1 cellular context compared by ENCODE assay signal in the genomic region with DNA sequence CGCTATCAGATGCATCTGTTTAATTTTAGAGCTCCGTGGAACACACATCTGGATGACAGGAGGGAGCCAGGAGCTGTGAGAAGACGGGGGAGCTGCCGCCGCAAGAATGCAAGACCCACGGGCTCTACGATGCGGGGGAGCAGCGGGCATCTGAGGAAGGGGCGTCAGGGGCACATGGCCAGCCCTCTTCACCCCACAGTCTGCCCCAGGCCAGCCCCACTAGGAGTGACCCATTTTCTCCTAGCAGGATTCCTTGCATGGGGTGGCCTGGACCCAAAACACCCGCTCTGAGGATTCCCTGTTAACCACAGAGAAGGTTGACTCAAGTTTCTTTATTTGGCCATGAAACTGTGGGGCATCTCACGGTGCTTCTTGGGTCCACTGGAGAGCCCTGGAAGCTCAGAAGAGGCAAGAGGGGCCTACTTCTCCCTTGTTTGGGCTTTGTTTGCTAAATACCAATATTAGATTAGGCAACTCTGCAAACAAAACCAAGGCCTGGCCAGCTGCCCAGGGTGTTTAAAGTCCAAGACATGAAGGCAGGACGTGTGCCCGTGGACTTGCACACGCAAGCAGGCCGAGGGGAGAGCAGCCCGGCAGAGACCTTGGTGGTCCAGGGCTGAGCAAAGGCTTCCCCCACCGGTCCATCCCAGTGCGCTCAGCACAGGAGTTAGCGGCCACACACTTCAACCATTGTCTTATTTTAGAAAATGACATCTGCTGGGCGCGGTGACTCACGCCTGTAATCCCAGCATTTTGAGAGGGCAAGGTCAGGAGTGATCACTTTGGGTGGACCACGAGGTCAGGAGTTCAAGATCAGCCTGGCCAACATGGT.
A peak's percentile ranks its signal among the peaks of the same experiment; 100 is the strongest.
TF ChIP-seq lines count a peak whose summit lies in the region.

No MANE protein-coding gene starts in this region.

TF ChIP-seq in HepG2, 621 proteins besides CTCF, POLR2A, EP300 and RAD21 (continued from another document and continues in another):
- TF ChIP-seq, protein P1, sequence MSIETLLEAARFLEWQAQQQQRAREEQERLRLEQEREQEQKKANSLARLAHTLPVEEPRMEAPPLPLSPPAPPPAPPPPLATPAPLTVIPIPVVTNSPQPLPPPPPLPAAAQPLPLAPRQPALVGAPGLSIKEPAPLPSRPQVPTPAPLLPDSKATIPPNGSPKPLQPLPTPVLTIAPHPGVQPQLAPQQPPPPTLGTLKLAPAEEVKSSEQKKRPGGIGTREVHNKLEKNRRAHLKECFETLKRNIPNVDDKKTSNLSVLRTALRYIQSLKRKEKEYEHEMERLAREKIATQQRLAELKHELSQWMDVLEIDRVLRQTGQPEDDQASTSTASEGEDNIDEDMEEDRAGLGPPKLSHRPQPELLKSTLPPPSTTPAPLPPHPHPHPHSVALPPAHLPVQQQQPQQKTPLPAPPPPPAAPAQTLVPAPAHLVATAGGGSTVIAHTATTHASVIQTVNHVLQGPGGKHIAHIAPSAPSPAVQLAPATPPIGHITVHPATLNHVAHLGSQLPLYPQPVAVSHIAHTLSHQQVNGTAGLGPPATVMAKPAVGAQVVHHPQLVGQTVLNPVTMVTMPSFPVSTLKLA (IDR thresholded peaks at IDR 0.05), result peak; percentile 35; the same call in 1 of the 2 replicates
- TF ChIP-seq NKX3-1 (CRISPR knock-in tag; IDR thresholded peaks at IDR 0.05), result peak; percentile 94; the same call in 1 of the 2 replicates
- peak; percentile 91 for TF ChIP-seq KDM1A (CRISPR knock-in tag; IDR thresholded peaks at IDR 0.05)
- TF ChIP-seq RXRB (CRISPR knock-in tag; IDR thresholded peaks at IDR 0.05; ENCODE audit: borderline replicate concordance), result peak; percentile 98
- peak; percentile 10; the same call in 1 of the 2 replicates for TF ChIP-seq ZNF546 (CRISPR knock-in tag; conservative IDR thresholded peaks at IDR 0.05)
- no peak for TF ChIP-seq ZNF251 (CRISPR knock-in tag; IDR thresholded peaks at IDR 0.05)
- TF ChIP-seq ZMYM2 (CRISPR knock-in tag; IDR thresholded peaks at IDR 0.05), result peak; percentile 87
- TF ChIP-seq, protein P2, sequence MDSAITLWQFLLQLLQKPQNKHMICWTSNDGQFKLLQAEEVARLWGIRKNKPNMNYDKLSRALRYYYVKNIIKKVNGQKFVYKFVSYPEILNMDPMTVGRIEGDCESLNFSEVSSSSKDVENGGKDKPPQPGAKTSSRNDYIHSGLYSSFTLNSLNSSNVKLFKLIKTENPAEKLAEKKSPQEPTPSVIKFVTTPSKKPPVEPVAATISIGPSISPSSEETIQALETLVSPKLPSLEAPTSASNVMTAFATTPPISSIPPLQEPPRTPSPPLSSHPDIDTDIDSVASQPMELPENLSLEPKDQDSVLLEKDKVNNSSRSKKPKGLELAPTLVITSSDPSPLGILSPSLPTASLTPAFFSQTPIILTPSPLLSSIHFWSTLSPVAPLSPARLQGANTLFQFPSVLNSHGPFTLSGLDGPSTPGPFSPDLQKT (CRISPR knock-in tag; IDR thresholded peaks at IDR 0.05; ENCODE audit: borderline replicate concordance), result no peak
- peak; percentile 94 for TF ChIP-seq MIER3 (CRISPR knock-in tag; IDR thresholded peaks at IDR 0.05; ENCODE audit: borderline replicate concordance)
- TF ChIP-seq HMG20B (CRISPR knock-in tag; conservative IDR thresholded peaks at IDR 0.05), result peak; percentile 97
- TF ChIP-seq GATAD2A (CRISPR knock-in tag; IDR thresholded peaks at IDR 0.05), result peak; percentile 99
- peak; percentile 100 for TF ChIP-seq ZBTB7B (CRISPR knock-in tag; IDR thresholded peaks at IDR 0.05)
- TF ChIP-seq ZNF720 (CRISPR knock-in tag; IDR thresholded peaks at IDR 0.05), result no peak
- 0 out of 2 replicates have a peak, but pooled peaks have one; percentile 71 for TF ChIP-seq XBP1 (CRISPR knock-in tag; IDR thresholded peaks at IDR 0.05)
- TF ChIP-seq, protein P3, sequence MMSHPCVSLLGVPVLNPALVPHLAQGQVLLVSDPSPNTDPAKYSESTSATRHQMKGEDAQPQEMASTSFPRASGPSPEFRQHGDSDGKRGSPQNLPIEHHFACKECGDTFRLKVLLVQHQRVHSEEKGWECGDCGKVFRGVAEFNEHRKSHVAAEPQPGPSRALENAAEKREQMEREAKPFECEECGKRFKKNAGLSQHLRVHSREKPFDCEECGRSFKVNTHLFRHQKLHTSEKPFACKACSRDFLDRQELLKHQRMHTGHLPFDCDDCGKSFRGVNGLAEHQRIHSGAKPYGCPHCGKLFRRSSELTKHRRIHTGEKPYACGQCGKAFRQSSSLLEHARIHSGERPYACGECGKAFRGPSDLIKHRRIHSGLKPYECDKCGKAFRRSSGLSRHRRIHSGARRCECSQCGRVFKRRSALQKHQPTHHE (CRISPR knock-in tag; IDR thresholded peaks at IDR 0.05; ENCODE audit: borderline replicate concordance), result peak; percentile 76; the same call in 1 of the 2 replicates
- TF ChIP-seq, protein P4, sequence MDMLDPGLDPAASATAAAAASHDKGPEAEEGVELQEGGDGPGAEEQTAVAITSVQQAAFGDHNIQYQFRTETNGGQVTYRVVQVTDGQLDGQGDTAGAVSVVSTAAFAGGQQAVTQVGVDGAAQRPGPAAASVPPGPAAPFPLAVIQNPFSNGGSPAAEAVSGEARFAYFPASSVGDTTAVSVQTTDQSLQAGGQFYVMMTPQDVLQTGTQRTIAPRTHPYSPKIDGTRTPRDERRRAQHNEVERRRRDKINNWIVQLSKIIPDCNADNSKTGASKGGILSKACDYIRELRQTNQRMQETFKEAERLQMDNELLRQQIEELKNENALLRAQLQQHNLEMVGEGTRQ (IDR thresholded peaks at IDR 0.05; ENCODE audit: low read depth, low read length), result no peak
- TF ChIP-seq, protein P4 (CRISPR knock-in tag; IDR thresholded peaks at IDR 0.05; ENCODE audit: borderline replicate concordance), result no peak; the same call in 1 of the 2 replicates
- no peak for TF ChIP-seq IKZF1 (IDR thresholded peaks at IDR 0.05)
- TF ChIP-seq POLR2AphosphoS5 (IDR thresholded peaks at IDR 0.05; ENCODE audit: low read depth, low read length), result no peak
- TF ChIP-seq, protein P5, sequence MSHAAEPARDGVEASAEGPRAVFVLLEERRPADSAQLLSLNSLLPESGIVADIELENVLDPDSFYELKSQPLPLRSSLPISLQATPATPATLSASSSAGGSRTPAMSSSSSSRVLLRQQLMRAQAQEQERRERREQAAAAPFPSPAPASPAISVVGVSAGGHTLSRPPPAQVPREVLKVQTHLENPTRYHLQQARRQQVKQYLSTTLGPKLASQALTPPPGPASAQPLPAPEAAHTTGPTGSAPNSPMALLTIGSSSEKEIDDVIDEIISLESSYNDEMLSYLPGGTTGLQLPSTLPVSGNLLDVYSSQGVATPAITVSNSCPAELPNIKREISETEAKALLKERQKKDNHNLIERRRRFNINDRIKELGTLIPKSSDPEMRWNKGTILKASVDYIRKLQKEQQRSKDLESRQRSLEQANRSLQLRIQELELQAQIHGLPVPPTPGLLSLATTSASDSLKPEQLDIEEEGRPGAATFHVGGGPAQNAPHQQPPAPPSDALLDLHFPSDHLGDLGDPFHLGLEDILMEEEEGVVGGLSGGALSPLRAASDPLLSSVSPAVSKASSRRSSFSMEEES (CRISPR knock-in tag; IDR thresholded peaks at IDR 0.05), result peak; percentile 84
- peak; percentile 97 for TF ChIP-seq GFI1 (CRISPR knock-in tag; IDR thresholded peaks at IDR 0.05; ENCODE audit: borderline replicate concordance)
- no peak for TF ChIP-seq ZNF180 (CRISPR knock-in tag; IDR thresholded peaks at IDR 0.05; ENCODE audit: borderline replicate concordance, low read depth)
- TF ChIP-seq CREM (IDR thresholded peaks at IDR 0.05), result peak; percentile 95
- TF ChIP-seq CREM (CRISPR knock-in tag; IDR thresholded peaks at IDR 0.05), result no peak
- no peak for TF ChIP-seq ZBTB42 (CRISPR knock-in tag; IDR thresholded peaks at IDR 0.05)
- TF ChIP-seq, protein P6, sequence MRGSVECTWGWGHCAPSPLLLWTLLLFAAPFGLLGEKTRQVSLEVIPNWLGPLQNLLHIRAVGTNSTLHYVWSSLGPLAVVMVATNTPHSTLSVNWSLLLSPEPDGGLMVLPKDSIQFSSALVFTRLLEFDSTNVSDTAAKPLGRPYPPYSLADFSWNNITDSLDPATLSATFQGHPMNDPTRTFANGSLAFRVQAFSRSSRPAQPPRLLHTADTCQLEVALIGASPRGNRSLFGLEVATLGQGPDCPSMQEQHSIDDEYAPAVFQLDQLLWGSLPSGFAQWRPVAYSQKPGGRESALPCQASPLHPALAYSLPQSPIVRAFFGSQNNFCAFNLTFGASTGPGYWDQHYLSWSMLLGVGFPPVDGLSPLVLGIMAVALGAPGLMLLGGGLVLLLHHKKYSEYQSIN (CRISPR knock-in tag; IDR thresholded peaks at IDR 0.05; ENCODE audit: borderline replicate concordance), result no peak
- peak; percentile 93 for TF ChIP-seq HDAC1 (CRISPR knock-in tag; IDR thresholded peaks at IDR 0.05)
- TF ChIP-seq, protein P7, sequence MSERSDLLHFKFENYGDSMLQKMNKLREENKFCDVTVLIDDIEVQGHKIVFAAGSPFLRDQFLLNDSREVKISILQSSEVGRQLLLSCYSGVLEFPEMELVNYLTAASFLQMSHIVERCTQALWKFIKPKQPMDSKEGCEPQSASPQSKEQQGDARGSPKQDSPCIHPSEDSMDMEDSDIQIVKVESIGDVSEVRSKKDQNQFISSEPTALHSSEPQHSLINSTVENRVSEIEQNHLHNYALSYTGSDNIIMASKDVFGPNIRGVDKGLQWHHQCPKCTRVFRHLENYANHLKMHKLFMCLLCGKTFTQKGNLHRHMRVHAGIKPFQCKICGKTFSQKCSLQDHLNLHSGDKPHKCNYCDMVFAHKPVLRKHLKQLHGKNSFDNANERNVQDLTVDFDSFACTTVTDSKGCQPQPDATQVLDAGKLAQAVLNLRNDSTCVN (CRISPR knock-in tag; IDR thresholded peaks at IDR 0.05; ENCODE audit: borderline replicate concordance), result no peak
- TF ChIP-seq, protein P8, sequence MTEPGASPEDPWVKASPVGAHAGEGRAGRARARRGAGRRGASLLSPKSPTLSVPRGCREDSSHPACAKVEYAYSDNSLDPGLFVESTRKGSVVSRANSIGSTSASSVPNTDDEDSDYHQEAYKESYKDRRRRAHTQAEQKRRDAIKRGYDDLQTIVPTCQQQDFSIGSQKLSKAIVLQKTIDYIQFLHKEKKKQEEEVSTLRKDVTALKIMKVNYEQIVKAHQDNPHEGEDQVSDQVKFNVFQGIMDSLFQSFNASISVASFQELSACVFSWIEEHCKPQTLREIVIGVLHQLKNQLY (CRISPR knock-in tag; IDR thresholded peaks at IDR 0.05), result peak; percentile 97
- peak; percentile 81; the same call in 1 of the 2 replicates for TF ChIP-seq SMARCE1 (IDR thresholded peaks at IDR 0.05; ENCODE audit: borderline replicate concordance)
- TF ChIP-seq, protein P9, sequence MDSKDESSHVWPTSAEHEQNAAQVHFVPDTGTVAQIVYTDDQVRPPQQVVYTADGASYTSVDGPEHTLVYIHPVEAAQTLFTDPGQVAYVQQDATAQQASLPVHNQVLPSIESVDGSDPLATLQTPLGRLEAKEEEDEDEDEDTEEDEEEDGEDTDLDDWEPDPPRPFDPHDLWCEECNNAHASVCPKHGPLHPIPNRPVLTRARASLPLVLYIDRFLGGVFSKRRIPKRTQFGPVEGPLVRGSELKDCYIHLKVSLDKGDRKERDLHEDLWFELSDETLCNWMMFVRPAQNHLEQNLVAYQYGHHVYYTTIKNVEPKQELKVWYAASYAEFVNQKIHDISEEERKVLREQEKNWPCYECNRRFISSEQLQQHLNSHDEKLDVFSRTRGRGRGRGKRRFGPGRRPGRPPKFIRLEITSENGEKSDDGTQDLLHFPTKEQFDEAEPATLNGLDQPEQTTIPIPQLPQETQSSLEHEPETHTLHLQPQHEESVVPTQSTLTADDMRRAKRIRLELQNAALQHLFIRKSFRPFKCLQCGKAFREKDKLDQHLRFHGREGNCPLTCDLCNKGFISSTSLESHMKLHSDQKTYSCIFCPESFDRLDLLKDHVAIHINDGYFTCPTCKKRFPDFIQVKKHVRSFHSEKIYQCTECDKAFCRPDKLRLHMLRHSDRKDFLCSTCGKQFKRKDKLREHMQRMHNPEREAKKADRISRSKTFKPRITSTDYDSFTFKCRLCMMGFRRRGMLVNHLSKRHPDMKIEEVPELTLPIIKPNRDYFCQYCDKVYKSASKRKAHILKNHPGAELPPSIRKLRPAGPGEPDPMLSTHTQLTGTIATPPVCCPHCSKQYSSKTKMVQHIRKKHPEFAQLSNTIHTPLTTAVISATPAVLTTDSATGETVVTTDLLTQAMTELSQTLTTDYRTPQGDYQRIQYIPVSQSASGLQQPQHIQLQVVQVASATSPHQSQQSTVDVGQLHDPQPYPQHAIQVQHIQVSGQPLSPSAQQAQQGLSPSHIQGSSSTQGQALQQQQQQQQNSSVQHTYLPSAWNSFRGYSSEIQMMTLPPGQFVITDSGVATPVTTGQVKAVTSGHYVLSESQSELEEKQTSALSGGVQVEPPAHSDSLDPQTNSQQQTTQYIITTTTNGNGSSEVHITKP (CRISPR knock-in tag; IDR thresholded peaks at IDR 0.05; ENCODE audit: low read depth), result peak; percentile 85; the same call in 1 of the 2 replicates
- TF ChIP-seq ZMYM4 (CRISPR knock-in tag; IDR thresholded peaks at IDR 0.05), result peak; percentile 89
- TF ChIP-seq, protein P10, sequence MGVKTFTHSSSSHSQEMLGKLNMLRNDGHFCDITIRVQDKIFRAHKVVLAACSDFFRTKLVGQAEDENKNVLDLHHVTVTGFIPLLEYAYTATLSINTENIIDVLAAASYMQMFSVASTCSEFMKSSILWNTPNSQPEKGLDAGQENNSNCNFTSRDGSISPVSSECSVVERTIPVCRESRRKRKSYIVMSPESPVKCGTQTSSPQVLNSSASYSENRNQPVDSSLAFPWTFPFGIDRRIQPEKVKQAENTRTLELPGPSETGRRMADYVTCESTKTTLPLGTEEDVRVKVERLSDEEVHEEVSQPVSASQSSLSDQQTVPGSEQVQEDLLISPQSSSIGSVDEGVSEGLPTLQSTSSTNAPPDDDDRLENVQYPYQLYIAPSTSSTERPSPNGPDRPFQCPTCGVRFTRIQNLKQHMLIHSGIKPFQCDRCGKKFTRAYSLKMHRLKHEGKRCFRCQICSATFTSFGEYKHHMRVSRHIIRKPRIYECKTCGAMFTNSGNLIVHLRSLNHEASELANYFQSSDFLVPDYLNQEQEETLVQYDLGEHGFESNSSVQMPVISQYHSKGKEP (CRISPR knock-in tag; IDR thresholded peaks at IDR 0.05), result no peak
- peak; percentile 80 for TF ChIP-seq RFXAP (CRISPR knock-in tag; IDR thresholded peaks at IDR 0.05; ENCODE audit: borderline replicate concordance)
- no peak for TF ChIP-seq RELA (CRISPR knock-in tag; IDR thresholded peaks at IDR 0.05)
- no peak for TF ChIP-seq SCMH1 (CRISPR knock-in tag; IDR thresholded peaks at IDR 0.05; ENCODE audit: borderline replicate concordance)
- peak; percentile 85 for TF ChIP-seq NR2F2 (IDR thresholded peaks at IDR 0.05; ENCODE audit: borderline replicate concordance, low read depth)
- no peak for TF ChIP-seq CBX2 (IDR thresholded peaks at IDR 0.05; ENCODE audit: low read depth, low read length)
- TF ChIP-seq CBX2 (CRISPR knock-in tag; IDR thresholded peaks at IDR 0.05; ENCODE audit: low read depth), result peak; percentile 59; the same call in 1 of the 2 replicates
- no peak for TF ChIP-seq ZNF841 (CRISPR knock-in tag; IDR thresholded peaks at IDR 0.05; ENCODE audit: borderline replicate concordance)
- TF ChIP-seq HNRNPLL (IDR thresholded peaks at IDR 0.05; ENCODE audit: low read depth, low read length, poor library complexity, severe bottlenecking), result peak; percentile 20
- TF ChIP-seq ZC3H13 (CRISPR knock-in tag; IDR thresholded peaks at IDR 0.05), result no peak
- peak; percentile 91 for TF ChIP-seq ZBTB7A (CRISPR knock-in tag; IDR thresholded peaks at IDR 0.05)
- TF ChIP-seq HNRNPL (IDR thresholded peaks at IDR 0.05; ENCODE audit: low read depth, low read length), result peak; percentile 83
- TF ChIP-seq ISX (CRISPR knock-in tag; conservative IDR thresholded peaks at IDR 0.05), result no peak
- no peak for TF ChIP-seq PCBP1 (IDR thresholded peaks at IDR 0.05; ENCODE audit: borderline replicate concordance, low read depth, low read length)
